ENCODE assay signal across 12 cellular contexts in genomic region chr9:5518061-5518936, GRCh38. TPM values are rescaled to one million over a fixed set of nuclear protein-coding genes. Genes with fewer than 3 reads are reported as not detected.
DNase-seq lines count a peak whose midpoint lies in the region; ATAC-seq and TF ChIP-seq lines count a peak whose summit lies in the region.
"Had no signal": no experiment of that assay in that cellular context is flagged by ENCODE, and none has a peak within 500 bp of the region (broad histone marks: within the 10 kb centered on the region; RNA-seq: fewer than 3 reads in every experiment).

No MANE protein-coding gene starts in this region.

- no peak for TF ChIP-seq CTCF in H9 (conservative IDR thresholded peaks at IDR 0.05)
- no peak for TF ChIP-seq CTCF in lower leg skin (IDR thresholded peaks at IDR 0.05)

- no peak overlapping the region for H2BK5ac ChIP-seq in H9 (ENCODE audit: insufficient read length, low read length)

- H3K23ac ChIP-seq in H9 (ENCODE audit: insufficient read length, low read depth, low read length), result no peak overlapping the region

- H2BK15ac ChIP-seq in H9 (ENCODE audit: low read depth, low read length), result no peak overlapping the region

- no peak overlapping the region for H3K14ac ChIP-seq in H9 (ENCODE audit: insufficient read depth, low read length)

- H3K9me3 Mint-ChIP-seq in activated CD8-positive, alpha-beta memory T cell treated with anti-CD3 and anti-CD28 coated beads, Interleukin-2, amount 10 ng/mL, durations not matched to agents 7 days and 5 days (ENCODE audit: low read depth), result peaks cover 2% of the 10 kb centered on the region
- H3K9me3 Mint-ChIP-seq in stimulated activated naive B cell treated with anti-CD40 and anti-IgM and Interleukin-4, amounts not matched to agents 10 μg/mL and 1 μg/mL and 100 μg/mL, for 72 hours, result peaks cover 0 to 1% of the 10 kb centered on the region in 2 donors
- no peaks in the 10 kb centered on the region for H3K9me3 Mint-ChIP-seq in H9

- no peak for TF ChIP-seq POLR2A in lower leg skin (IDR thresholded peaks at IDR 0.05)

- no peak overlapping the region for H4K8ac ChIP-seq in H9 (replicated peaks; ENCODE audit: insufficient read length, low read depth, low read length)

- peaks cover 28% of the 10 kb centered on the region for H3K4me1 Mint-ChIP-seq in activated CD8-positive, alpha-beta memory T cell treated with anti-CD3 and anti-CD28 coated beads, Interleukin-2, amount 10 ng/mL, durations not matched to agents 7 days and 5 days
- H3K4me1 Mint-ChIP-seq in stimulated activated naive B cell treated with anti-CD40 and anti-IgM and Interleukin-4, amounts not matched to agents 10 μg/mL and 1 μg/mL and 100 μg/mL, for 72 hours, result peaks cover 30 to 39% of the 10 kb centered on the region in 2 donors
- H3K4me1 Mint-ChIP-seq in H9, result peaks cover 22 to 24% of the 10 kb centered on the region in 2 experiments

- no peak overlapping the region for H2BK12ac ChIP-seq in H9 (ENCODE audit: insufficient read length, low read depth, low read length)

- no peak overlapping the region for H4K5ac ChIP-seq in H9 (ENCODE audit: insufficient read length, low read depth, low read length)

- H3K4me3 Mint-ChIP-seq in activated CD8-positive, alpha-beta memory T cell treated with anti-CD3 and anti-CD28 coated beads, Interleukin-2, amount 10 ng/mL, durations not matched to agents 7 days and 5 days, result no peak overlapping the region
- peak overlapping the region in 1 of 2 donors; percentile 49 for H3K4me3 Mint-ChIP-seq in stimulated activated naive B cell treated with anti-CD40 and anti-IgM and Interleukin-4, amounts not matched to agents 10 μg/mL and 1 μg/mL and 100 μg/mL, for 72 hours
- no peak overlapping the region for H3K4me3 Mint-ChIP-seq in H9

- H3K36me3 Mint-ChIP-seq in activated CD8-positive, alpha-beta memory T cell treated with anti-CD3 and anti-CD28 coated beads, Interleukin-2, amount 10 ng/mL, durations not matched to agents 7 days and 5 days, result peaks cover 34% of the 10 kb centered on the region
- H3K36me3 Mint-ChIP-seq in stimulated activated naive B cell treated with anti-CD40 and anti-IgM and Interleukin-4, amounts not matched to agents 10 μg/mL and 1 μg/mL and 100 μg/mL, for 72 hours, result peaks cover 0 to 4% of the 10 kb centered on the region in 2 donors
- H3K36me3 Mint-ChIP-seq in H9 (ENCODE audit: insufficient read depth in 1 of 3, low read depth in 3 of 3), result no peaks in the 10 kb centered on the region

- peak; percentile 36 for ATAC-seq in activated CD8-positive, alpha-beta memory T cell treated with anti-CD3 and anti-CD28 coated beads, Interleukin-2, amount 10 ng/mL, durations not matched to agents 7 days and 5 days
- ATAC-seq in HG02759 (IDR thresholded peaks at IDR 0.05; ENCODE audit: unreplicated experiment), result peak; percentile 75
- ATAC-seq in stimulated activated naive B cell treated with anti-CD40 and anti-IgM and Interleukin-4, amounts not matched to agents 10 μg/mL and 1 μg/mL and 100 μg/mL, for 72 hours (replicated peaks), result peak; percentile 83 to 88

- no peaks in the 10 kb centered on the region for H3K23me2 ChIP-seq in H9 (ENCODE audit: insufficient read length, low read depth, low read length, poor library complexity, severe bottlenecking)

- no peaks in the 10 kb centered on the region for H3K79me1 ChIP-seq in H9 (ENCODE audit: insufficient read depth, low read depth, low read length, poor library complexity, severe bottlenecking)

- DNase-seq in activated CD8-positive, alpha-beta memory T cell treated with anti-CD3 and anti-CD28 coated beads, Interleukin-2, amount 10 ng/mL, durations not matched to agents 7 days and 5 days, result no peak
- DNase-seq in activated CD8-positive, alpha-beta memory T cell treated with anti-CD3 and anti-CD28 coated beads, Interleukin-2, amount 50 U/mL, for 4 hours, result no peak
- DNase-seq in RPMI7951 (ENCODE audit: low read depth), result peak; percentile 35
- no peak for DNase-seq in stimulated activated naive B cell treated with anti-CD40 and anti-IgM and Interleukin-4, amounts not matched to agents 10 μg/mL and 1 μg/mL and 100 μg/mL, for 72 hours
- no peak for DNase-seq in H9
- DNase-seq in lower leg skin (ENCODE audit: low spot score in 2 of 2), result no peak
- DNase-seq in NCI-H146 (lab: John Stamatoyannopoulos, UW), result no peak
- DNase-seq: ACHN, erythroblast, GOT3, NCI-H748 treated with DMSO at 0.1 percent for 48 hours had no signal

- no peaks in the 10 kb centered on the region for H4K20me1 ChIP-seq in H9 (ENCODE audit: control insufficient read depth, insufficient read depth, insufficient read length)

- H3K27ac Mint-ChIP-seq in activated CD8-positive, alpha-beta memory T cell treated with anti-CD3 and anti-CD28 coated beads, Interleukin-2, amount 10 ng/mL, durations not matched to agents 7 days and 5 days, result no peak overlapping the region
- peak overlapping the region; percentile 78 for H3K27ac Mint-ChIP-seq in stimulated activated naive B cell treated with anti-CD40 and anti-IgM and Interleukin-4, amounts not matched to agents 10 μg/mL and 1 μg/mL and 100 μg/mL, for 72 hours
- no peak overlapping the region for H3K27ac Mint-ChIP-seq in H9

- no peak overlapping the region for H2AFZ ChIP-seq in H9 (ENCODE audit: low read length)

- H2BK20ac ChIP-seq in H9 (ENCODE audit: low read depth, low read length, poor library complexity, severe bottlenecking), result no peak overlapping the region

- no peak overlapping the region for H3K56ac ChIP-seq in H9 (ENCODE audit: insufficient read length, low read depth, low read length)

- no peak overlapping the region for H3K18ac ChIP-seq in H9 (ENCODE audit: insufficient read length, low read depth, low read length)

- no peak overlapping the region for H2BK120ac ChIP-seq in H9 (ENCODE audit: low read depth, low read length, poor library complexity, severe bottlenecking)

- H3K9ac ChIP-seq in H9 (ENCODE audit: extremely low read depth, insufficient read length, low read length), result no peak overlapping the region

- no peak overlapping the region for H4K91ac ChIP-seq in H9 (ENCODE audit: insufficient read length, low read depth, low read length)

- intact Hi-C loops in lower leg skin (cut with DNase I; ENCODE audit: low total_unique reads), result no loop called here

- H3K27me3 ChIP-seq in H9 (ENCODE audit: insufficient read depth, low read length), result no peaks in the 10 kb centered on the region

- no peaks in the 10 kb centered on the region for H3K9me3 ChIP-seq in H9 (ENCODE audit: control insufficient read depth, low read depth, low read length)

- no peak overlapping the region for H3T11ph ChIP-seq in H9 (ENCODE audit: low read length)

- H2AK5ac ChIP-seq in H9 (ENCODE audit: insufficient read length, low read length), result no peak overlapping the region

- CTCF ChIA-PET in activated CD8-positive, alpha-beta memory T cell treated with anti-CD3 and anti-CD28 coated beads, Interleukin-2, amount 10 ng/mL, durations not matched to agents 7 days and 5 days (lab: Charles Lee), result interaction anchor here (1.0 to 1.3 kb wide), 3 partner anchors 8 to 68 kb away, joined by 3 read pairs; partner anchors contain the start of genes CD274 and PDCD1LG2

- no CpG with 5 or more reads among the region's 2 CpGs for WGBS in H9 (ENCODE audit: extremely low coverage, insufficient read length, low lambda C conversion rate)
- 31 to 38% methylated on average over 2 of the region's 2 CpGs for WGBS in lower leg skin, 2 donors

- H3K4me3 ChIP-seq in lower leg skin (ENCODE audit: low read depth, poor library complexity, severe bottlenecking), result no peak overlapping the region

- H3K4me2 ChIP-seq in H9 (ENCODE audit: insufficient read depth, insufficient read length, low read length), result no peak overlapping the region

- no peaks in the 10 kb centered on the region for H3K79me2 ChIP-seq in H9 (ENCODE audit: insufficient read depth, low read length)

- H3K27me3 Mint-ChIP-seq in activated CD8-positive, alpha-beta memory T cell treated with anti-CD3 and anti-CD28 coated beads, Interleukin-2, amount 10 ng/mL, durations not matched to agents 7 days and 5 days, result no peaks in the 10 kb centered on the region
- no peaks in the 10 kb centered on the region for H3K27me3 Mint-ChIP-seq in stimulated activated naive B cell treated with anti-CD40 and anti-IgM and Interleukin-4, amounts not matched to agents 10 μg/mL and 1 μg/mL and 100 μg/mL, for 72 hours
- peaks cover 2% of the 10 kb centered on the region; the same call in 1 of the 2 replicates for H3K27me3 Mint-ChIP-seq in H9 (ENCODE audit: low read depth)

- no peaks in the 10 kb centered on the region for H3K4me1 ChIP-seq in H9 (ENCODE audit: insufficient read depth, low read length)

- no peak overlapping the region for H3K4ac ChIP-seq in H9 (ENCODE audit: low read depth, low read length)

- H3K27ac ChIP-seq in H9 (ENCODE audit: insufficient read length, low read depth, low read length), result no peak overlapping the region

RNA-seq across cellular contexts. Expression of gene PDCD1LG2, which starts 8.0 kb away (rescaled TPM):
- 1 to 10 TPM; 1.5 to 3.2 TPM for total RNA-seq in activated CD8-positive, alpha-beta memory T cell treated with anti-CD3 and anti-CD28 coated beads, Interleukin-2, amount 10 ng/mL, durations not matched to agents 7 days and 5 days
- total RNA-seq in RPMI7951 (2014; rRNA removed; shearing (Covaris generic)), result 10.7 and 16.2 TPM in 2 replicates
- total RNA-seq in H9 (2021) (not detected in 2 replicates), lower leg skin (1 to 10 TPM in 2 of 4 donors, under 1 TPM in 1, not detected in 1; 0.63 to 2.5 (median 1.3) TPM)
